Comparison of ENCODE assay signal across 1 cellular context in the genomic region with DNA sequence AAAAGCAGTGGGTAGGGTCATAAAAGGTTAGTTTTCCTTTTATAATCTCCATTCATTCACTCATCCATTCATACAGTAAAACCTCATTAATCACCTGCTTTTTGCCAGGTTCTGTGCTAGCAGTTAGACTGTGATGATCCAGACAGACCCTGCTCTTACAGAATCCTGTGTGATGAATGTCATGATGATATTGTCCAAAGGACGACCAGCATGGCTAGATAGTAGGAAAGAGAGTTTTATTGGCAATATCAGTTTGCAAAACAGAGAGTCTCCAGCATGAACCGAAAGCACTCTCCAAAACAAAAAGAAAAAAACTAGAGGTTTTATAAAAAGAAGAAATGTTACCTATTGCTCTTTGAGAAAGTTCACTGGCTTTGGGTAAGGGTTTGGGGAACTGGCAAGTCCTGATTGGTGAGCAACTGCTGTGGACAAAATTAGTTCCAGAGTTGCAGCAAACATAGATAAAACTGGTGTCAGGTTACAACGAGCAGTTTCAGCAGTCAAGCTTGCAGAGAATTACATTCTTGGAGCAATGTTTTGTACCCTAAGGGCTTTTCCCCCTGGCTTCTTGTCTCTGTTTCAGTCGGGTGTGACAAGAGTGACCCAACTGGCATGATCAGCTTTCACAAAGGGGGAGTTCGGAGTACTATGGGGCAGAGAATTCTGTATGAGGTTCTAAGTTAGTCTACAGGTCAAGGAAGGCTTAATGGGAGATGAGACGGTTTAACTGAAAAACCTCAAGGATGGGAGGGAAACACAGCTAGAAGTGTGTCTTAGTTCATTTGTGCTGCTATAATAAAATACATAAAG.
TF ChIP-seq lines count a peak whose summit lies in the region.

No MANE protein-coding gene starts in this region.

TF ChIP-seq in HEK293, 187 proteins besides CTCF, POLR2A, EP300 and RAD21 (continued from another document and continues in another):
- TF ChIP-seq ZNF626 (tag by site-specific recombination; IDR thresholded peaks at IDR 0.05), result no peak
- TF ChIP-seq, protein P1, sequence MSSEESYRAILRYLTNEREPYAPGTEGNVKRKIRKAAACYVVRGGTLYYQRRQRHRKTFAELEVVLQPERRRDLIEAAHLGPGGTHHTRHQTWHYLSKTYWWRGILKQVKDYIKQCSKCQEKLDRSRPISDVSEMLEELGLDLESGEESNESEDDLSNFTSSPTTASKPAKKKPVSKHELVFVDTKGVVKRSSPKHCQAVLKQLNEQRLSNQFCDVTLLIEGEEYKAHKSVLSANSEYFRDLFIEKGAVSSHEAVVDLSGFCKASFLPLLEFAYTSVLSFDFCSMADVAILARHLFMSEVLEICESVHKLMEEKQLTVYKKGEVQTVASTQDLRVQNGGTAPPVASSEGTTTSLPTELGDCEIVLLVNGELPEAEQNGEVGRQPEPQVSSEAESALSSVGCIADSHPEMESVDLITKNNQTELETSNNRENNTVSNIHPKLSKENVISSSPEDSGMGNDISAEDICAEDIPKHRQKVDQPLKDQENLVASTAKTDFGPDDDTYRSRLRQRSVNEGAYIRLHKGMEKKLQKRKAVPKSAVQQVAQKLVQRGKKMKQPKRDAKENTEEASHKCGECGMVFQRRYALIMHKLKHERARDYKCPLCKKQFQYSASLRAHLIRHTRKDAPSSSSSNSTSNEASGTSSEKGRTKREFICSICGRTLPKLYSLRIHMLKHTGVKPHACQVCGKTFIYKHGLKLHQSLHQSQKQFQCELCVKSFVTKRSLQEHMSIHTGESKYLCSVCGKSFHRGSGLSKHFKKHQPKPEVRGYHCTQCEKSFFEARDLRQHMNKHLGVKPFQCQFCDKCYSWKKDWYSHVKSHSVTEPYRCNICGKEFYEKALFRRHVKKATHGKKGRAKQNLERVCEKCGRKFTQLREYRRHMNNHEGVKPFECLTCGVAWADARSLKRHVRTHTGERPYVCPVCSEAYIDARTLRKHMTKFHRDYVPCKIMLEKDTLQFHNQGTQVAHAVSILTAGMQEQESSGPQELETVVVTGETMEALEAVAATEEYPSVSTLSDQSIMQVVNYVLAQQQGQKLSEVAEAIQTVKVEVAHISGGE (tag by site-specific recombination; conservative IDR thresholded peaks at IDR 0.05; ENCODE audit: low read depth), result no peak
- no peak for TF ChIP-seq ZSCAN18 (tag by site-specific recombination; IDR thresholded peaks at IDR 0.05)
- no peak for TF ChIP-seq KLF7 (tag by site-specific recombination; IDR thresholded peaks at IDR 0.05; ENCODE audit: borderline replicate concordance)
- no peak for TF ChIP-seq ZNF707 (tag by site-specific recombination; IDR thresholded peaks at IDR 0.05)
- TF ChIP-seq, protein P2, sequence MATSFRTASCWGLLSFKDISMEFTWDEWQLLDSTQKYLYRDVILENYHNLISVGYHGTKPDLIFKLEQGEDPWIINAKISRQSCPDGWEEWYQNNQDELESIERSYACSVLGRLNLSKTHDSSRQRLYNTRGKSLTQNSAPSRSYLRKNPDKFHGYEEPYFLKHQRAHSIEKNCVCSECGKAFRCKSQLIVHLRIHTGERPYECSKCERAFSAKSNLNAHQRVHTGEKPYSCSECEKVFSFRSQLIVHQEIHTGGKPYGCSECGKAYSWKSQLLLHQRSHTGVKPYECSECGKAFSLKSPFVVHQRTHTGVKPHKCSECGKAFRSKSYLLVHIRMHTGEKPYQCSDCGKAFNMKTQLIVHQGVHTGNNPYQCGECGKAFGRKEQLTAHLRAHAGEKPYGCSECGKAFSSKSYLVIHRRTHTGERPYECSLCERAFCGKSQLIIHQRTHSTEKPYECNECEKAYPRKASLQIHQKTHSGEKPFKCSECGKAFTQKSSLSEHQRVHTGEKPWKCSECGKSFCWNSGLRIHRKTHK (tag by site-specific recombination; IDR thresholded peaks at IDR 0.05), result no peak
- TF ChIP-seq, protein P3, sequence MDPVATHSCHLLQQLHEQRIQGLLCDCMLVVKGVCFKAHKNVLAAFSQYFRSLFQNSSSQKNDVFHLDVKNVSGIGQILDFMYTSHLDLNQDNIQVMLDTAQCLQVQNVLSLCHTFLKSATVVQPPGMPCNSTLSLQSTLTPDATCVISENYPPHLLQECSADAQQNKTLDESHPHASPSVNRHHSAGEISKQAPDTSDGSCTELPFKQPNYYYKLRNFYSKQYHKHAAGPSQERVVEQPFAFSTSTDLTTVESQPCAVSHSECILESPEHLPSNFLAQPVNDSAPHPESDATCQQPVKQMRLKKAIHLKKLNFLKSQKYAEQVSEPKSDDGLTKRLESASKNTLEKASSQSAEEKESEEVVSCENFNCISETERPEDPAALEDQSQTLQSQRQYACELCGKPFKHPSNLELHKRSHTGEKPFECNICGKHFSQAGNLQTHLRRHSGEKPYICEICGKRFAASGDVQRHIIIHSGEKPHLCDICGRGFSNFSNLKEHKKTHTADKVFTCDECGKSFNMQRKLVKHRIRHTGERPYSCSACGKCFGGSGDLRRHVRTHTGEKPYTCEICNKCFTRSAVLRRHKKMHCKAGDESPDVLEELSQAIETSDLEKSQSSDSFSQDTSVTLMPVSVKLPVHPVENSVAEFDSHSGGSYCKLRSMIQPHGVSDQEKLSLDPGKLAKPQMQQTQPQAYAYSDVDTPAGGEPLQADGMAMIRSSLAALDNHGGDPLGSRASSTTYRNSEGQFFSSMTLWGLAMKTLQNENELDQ (tag by site-specific recombination; IDR thresholded peaks at IDR 0.05; ENCODE audit: low read depth), result no peak
- 0 out of 2 replicates have a peak, but pooled peaks have one; percentile 19 for TF ChIP-seq ZNF660 (tag by site-specific recombination; IDR thresholded peaks at IDR 0.05)
- no peak for TF ChIP-seq SALL2 (tag by site-specific recombination; IDR thresholded peaks at IDR 0.05; ENCODE audit: borderline replicate concordance)
- no peak for TF ChIP-seq ZNF433 (tag by site-specific recombination; IDR thresholded peaks at IDR 0.05; ENCODE audit: low read depth)
- TF ChIP-seq, protein P4, sequence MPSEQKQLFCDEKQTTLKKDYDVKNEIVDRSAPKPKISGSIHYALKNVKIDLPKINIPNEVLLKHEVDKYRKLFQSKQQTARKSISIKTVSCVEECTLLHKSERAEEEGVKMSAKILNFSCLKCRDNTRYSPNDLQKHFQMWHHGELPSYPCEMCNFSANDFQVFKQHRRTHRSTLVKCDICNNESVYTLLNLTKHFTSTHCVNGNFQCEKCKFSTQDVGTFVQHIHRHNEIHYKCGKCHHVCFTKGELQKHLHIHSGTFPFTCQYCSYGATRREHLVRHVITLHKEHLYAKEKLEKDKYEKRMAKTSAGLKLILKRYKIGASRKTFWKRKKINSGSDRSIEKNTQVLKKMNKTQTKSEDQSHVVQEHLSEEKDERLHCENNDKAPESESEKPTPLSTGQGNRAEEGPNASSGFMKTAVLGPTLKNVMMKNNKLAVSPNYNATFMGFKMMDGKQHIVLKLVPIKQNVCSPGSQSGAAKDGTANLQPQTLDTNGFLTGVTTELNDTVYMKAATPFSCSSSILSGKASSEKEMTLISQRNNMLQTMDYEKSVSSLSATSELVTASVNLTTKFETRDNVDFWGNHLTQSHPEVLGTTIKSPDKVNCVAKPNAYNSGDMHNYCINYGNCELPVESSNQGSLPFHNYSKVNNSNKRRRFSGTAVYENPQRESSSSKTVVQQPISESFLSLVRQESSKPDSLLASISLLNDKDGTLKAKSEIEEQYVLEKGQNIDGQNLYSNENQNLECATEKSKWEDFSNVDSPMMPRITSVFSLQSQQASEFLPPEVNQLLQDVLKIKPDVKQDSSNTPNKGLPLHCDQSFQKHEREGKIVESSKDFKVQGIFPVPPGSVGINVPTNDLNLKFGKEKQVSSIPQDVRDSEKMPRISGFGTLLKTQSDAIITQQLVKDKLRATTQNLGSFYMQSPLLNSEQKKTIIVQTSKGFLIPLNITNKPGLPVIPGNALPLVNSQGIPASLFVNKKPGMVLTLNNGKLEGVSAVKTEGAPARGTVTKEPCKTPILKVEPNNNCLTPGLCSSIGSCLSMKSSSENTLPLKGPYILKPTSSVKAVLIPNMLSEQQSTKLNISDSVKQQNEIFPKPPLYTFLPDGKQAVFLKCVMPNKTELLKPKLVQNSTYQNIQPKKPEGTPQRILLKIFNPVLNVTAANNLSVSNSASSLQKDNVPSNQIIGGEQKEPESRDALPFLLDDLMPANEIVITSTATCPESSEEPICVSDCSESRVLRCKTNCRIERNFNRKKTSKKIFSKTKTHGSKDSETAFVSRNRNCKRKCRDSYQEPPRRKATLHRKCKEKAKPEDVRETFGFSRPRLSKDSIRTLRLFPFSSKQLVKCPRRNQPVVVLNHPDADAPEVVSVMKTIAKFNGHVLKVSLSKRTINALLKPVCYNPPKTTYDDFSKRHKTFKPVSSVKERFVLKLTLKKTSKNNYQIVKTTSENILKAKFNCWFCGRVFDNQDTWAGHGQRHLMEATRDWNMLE (tag by site-specific recombination; conservative IDR thresholded peaks at IDR 0.05; ENCODE audit: low read depth), result no peak
- no peak for TF ChIP-seq KLF1 (tag by site-specific recombination; IDR thresholded peaks at IDR 0.05)
- TF ChIP-seq ZNF24 (tag by site-specific recombination; IDR thresholded peaks at IDR 0.05), result no peak
- no peak for TF ChIP-seq ZNF211 (tag by site-specific recombination; IDR thresholded peaks at IDR 0.05; ENCODE audit: low read depth)
- TF ChIP-seq HOXA7 (CRISPR knock-in tag; IDR thresholded peaks at IDR 0.05; ENCODE audit: borderline replicate concordance), result no peak
- no peak for TF ChIP-seq ZNF747 (tag by site-specific recombination; IDR thresholded peaks at IDR 0.05)
- TF ChIP-seq ZFP3 (tag by site-specific recombination; IDR thresholded peaks at IDR 0.05; ENCODE audit: low read depth), result no peak
- no peak for TF ChIP-seq ZNF248 (tag by site-specific recombination; IDR thresholded peaks at IDR 0.05)
- no peak for TF ChIP-seq SCRT2 (tag by site-specific recombination; IDR thresholded peaks at IDR 0.05)
- no peak for TF ChIP-seq ZNF132 (tag by site-specific recombination; IDR thresholded peaks at IDR 0.05; ENCODE audit: borderline replicate concordance)
- no peak for TF ChIP-seq ZNF37A (tag by site-specific recombination; IDR thresholded peaks at IDR 0.05)
- no peak for TF ChIP-seq ZNF521 (tag by site-specific recombination; IDR thresholded peaks at IDR 0.05)
- no peak for TF ChIP-seq ZBTB1 (tag by site-specific recombination; IDR thresholded peaks at IDR 0.05)
- no peak for TF ChIP-seq ZNF16 (tag by site-specific recombination; IDR thresholded peaks at IDR 0.05; ENCODE audit: low read depth)
- no peak for TF ChIP-seq ZNF148 (tag by site-specific recombination; IDR thresholded peaks at IDR 0.05; ENCODE audit: borderline replicate concordance)
- TF ChIP-seq IKZF3 (tag by site-specific recombination; IDR thresholded peaks at IDR 0.05), result peak; percentile 42; the same call in 1 of the 2 replicates
- TF ChIP-seq PRDM10 (tag by site-specific recombination; IDR thresholded peaks at IDR 0.05), result peak; percentile 48; the same call in 1 of the 2 replicates
- no peak for TF ChIP-seq ZSCAN23 (tag by site-specific recombination; IDR thresholded peaks at IDR 0.05)
- TF ChIP-seq TCF7L2 (IDR thresholded peaks at IDR 0.05; ENCODE audit: borderline replicate concordance, low read depth, low read length), result no peak
- TF ChIP-seq ZNF558 (tag by site-specific recombination; IDR thresholded peaks at IDR 0.05), result no peak
- TF ChIP-seq MZF1 (tag by site-specific recombination; IDR thresholded peaks at IDR 0.05; ENCODE audit: borderline replicate concordance), result peak; percentile 35; the same call in 1 of the 2 replicates
- TF ChIP-seq ZNF23 (tag by site-specific recombination; IDR thresholded peaks at IDR 0.05; ENCODE audit: borderline replicate concordance), result no peak
- no peak for TF ChIP-seq ZNF146 (tag by site-specific recombination; IDR thresholded peaks at IDR 0.05)
- TF ChIP-seq ZNF610 (tag by site-specific recombination; IDR thresholded peaks at IDR 0.05; ENCODE audit: borderline replicate concordance), result no peak
